1 cellular context compared by ENCODE assay signal in genomic region chr10:49104323-49104722, GRCh38.
TF ChIP-seq lines count a peak whose summit lies in the region.

No MANE protein-coding gene starts in this region.

TF ChIP-seq in K562, 482 proteins besides CTCF, POLR2A, EP300 and RAD21:
- no peak for TF ChIP-seq FOSL1 (tag; conservative IDR thresholded peaks at IDR 0.05)
- TF ChIP-seq FOXM1 (IDR thresholded peaks at IDR 0.05; ENCODE audit: low read depth), result no peak
- TF ChIP-seq FOXM1 (CRISPR knock-in tag; IDR thresholded peaks at IDR 0.05; ENCODE audit: low read depth), result no peak
- TF ChIP-seq ZNF121 (CRISPR knock-in tag; conservative IDR thresholded peaks at IDR 0.05), result no peak
- TF ChIP-seq MLX (CRISPR knock-in tag; conservative IDR thresholded peaks at IDR 0.05), result no peak
- TF ChIP-seq ETV6 (IDR thresholded peaks at IDR 0.05; ENCODE audit: borderline replicate concordance in 1 of 2, low read depth in 2 of 2, low read length in 1 of 2), result no peak
- no peak for TF ChIP-seq ETV6 (CRISPR knock-in tag; IDR thresholded peaks at IDR 0.05; ENCODE audit: borderline replicate concordance)
- no peak for TF ChIP-seq HMGXB4 (CRISPR knock-in tag; IDR thresholded peaks at IDR 0.05)
- TF ChIP-seq NR4A1 (CRISPR knock-in tag; IDR thresholded peaks at IDR 0.05), result no peak
- TF ChIP-seq NR4A1 (tag; IDR thresholded peaks at IDR 0.05), result no peak
- TF ChIP-seq MEIS2 (IDR thresholded peaks at IDR 0.05; ENCODE audit: partially characterized antibody), result no peak
- TF ChIP-seq POLR2AphosphoS5 (IDR thresholded peaks at IDR 0.05; ENCODE audit: control insufficient read depth, insufficient read depth, low read depth, low read length), result no peak
- no peak for TF ChIP-seq ELK1 (CRISPR knock-in tag; IDR thresholded peaks at IDR 0.05)
- TF ChIP-seq, protein P1, sequence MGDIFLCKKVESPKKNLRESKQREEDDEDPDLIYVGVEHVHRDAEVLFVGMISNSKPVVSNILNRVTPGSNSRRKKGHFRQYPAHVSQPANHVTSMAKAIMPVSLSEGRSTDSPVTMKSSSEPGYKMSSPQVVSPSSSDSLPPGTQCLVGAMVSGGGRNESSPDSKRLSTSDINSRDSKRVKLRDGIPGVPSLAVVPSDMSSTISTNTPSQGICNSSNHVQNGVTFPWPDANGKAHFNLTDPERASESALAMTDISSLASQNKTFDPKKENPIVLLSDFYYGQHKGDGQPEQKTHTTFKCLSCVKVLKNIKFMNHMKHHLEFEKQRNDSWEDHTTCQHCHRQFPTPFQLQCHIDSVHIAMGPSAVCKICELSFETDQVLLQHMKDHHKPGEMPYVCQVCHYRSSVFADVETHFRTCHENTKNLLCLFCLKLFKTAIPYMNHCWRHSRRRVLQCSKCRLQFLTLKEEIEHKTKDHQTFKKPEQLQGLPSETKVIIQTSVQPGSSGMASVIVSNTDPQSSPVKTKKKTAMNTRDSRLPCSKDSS (IDR thresholded peaks at IDR 0.05; ENCODE audit: low read depth, partially characterized antibody), result no peak
- TF ChIP-seq ZNF133 (CRISPR knock-in tag; IDR thresholded peaks at IDR 0.05), result no peak
- no peak for TF ChIP-seq ZNF140 (CRISPR knock-in tag; IDR thresholded peaks at IDR 0.05)
TF ChIP-seq in K562: peak in this region for 0.
